ENCODE assay signal across 25 cellular contexts in genomic region chr2:142031656-142032055, GRCh38.
"Had no signal": no experiment of that assay in that cellular context is flagged by ENCODE, and none has a peak within 500 bp of the region (broad histone marks: within the 10 kb centered on the region; RNA-seq: fewer than 3 reads in every experiment).

No MANE protein-coding gene starts in this region.

- H3K4me1 ChIP-seq: colonic mucosa, gastrocnemius medialis, lower lobe of right lung, psoas muscle, suprapubic skin, transverse colon, vagina had no signal

- H3K27me3 ChIP-seq: colonic mucosa, gastrocnemius medialis, ovary, suprapubic skin, transverse colon, vagina had no signal

- H3K36me3 ChIP-seq: colonic mucosa, gastrocnemius medialis, lower lobe of right lung, ovary, suprapubic skin, transverse colon, vagina had no signal

- ATAC-seq: esophagus mucosa; gastrocnemius medialis; left ventricle myocardium superior; lower lobe of right lung; natural killer cell; psoas muscle; right cardiac atrium; stimulated activated naive CD8-positive, alpha-beta T cell treated with anti-CD3 and anti-CD28 coated beads, Interleukin-15, amount 100 ng/mL, for 72 hours had no signal

- DNase-seq: colonic mucosa; effector CD8-positive, alpha-beta T cell; endodermal cell; foreskin fibroblast; gastrocnemius medialis; head of caudate nucleus; left ventricle myocardium superior; lower lobe of right lung; natural killer cell; occipital lobe; ovary; posterior cingulate gyrus; psoas muscle; right cardiac atrium; stimulated activated CD4-positive, alpha-beta T cell treated with anti-CD3 and anti-CD28 coated beads, Interleukin-15, amount 100 ng/mL, for 24 hours; stimulated activated CD4-positive, alpha-beta T cell treated with anti-CD3 and anti-CD28 coated beads, Interleukin-4, amount 100 ng/mL, for 1 hour; stimulated activated CD8-positive, alpha-beta memory T cell treated with anti-CD3 and anti-CD28 coated beads, Interleukin-4, amount 100 ng/mL, for 48 hours; stimulated activated naive CD4-positive, alpha-beta T cell; stimulated activated naive CD8-positive, alpha-beta T cell treated with anti-CD3 and anti-CD28 coated beads, Interleukin-15, amount 100 ng/mL, for 72 hours; transverse colon had no signal

- H3K4me3 ChIP-seq: colonic mucosa, gastrocnemius medialis, lower lobe of right lung, ovary, psoas muscle, skin epidermis, suprapubic skin, transverse colon, vagina had no signal

- H3K9me3 ChIP-seq: colonic mucosa, gastrocnemius medialis, lower lobe of right lung, ovary, psoas muscle, suprapubic skin, transverse colon, vagina had no signal

- H3K27ac ChIP-seq: colonic mucosa, epithelial cell of prostate, gastrocnemius medialis, lower lobe of right lung, ovary, psoas muscle, skin epidermis, suprapubic skin, transverse colon, vagina had no signal
